Comparison of ENCODE assay signal across 9 cellular contexts in the genomic region with DNA sequence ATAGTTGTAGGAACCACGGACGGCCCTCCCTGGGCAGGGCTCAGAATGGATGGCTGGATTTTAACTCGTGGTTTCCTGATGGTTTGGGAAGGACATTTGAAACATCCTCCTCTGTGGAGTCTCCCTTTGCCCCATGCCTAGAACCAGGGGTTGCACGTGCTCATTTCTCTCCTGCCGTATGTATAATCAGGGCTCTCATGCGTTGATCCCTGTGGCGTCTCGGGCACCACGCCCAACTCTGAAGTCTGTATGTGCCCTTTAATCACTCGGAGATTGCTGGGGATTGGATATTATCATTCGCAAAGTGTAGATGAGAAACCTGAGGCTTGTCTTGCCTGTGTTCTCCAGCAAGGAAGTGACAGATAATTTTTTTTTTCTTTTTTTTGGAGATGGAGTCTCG.
A peak's percentile ranks its signal among the peaks of the same experiment; 100 is the strongest.
DNase-seq lines count a peak whose midpoint lies in the region; ATAC-seq, FAIRE-seq and TF ChIP-seq lines count a peak whose summit lies in the region.
"Had no signal": no experiment of that assay in that cellular context is flagged by ENCODE, and none has a peak within 500 bp of the region (broad histone marks: within the 10 kb centered on the region; RNA-seq: fewer than 3 reads in every experiment).

No MANE protein-coding gene starts in this region.

- H3K4me2 ChIP-seq in keratinocyte (ENCODE audit: control insufficient read depth, extremely low read depth, insufficient read depth, low read depth, low read length): peak overlapping the region; percentile 56

- no peaks in the 10 kb centered on the region for H3K9me1 ChIP-seq in keratinocyte (ENCODE audit: control insufficient read depth, extremely low read depth, insufficient read depth, low read length)

- no peak for TF ChIP-seq POLR2A in Peyer's patch (IDR thresholded peaks at IDR 0.05)
- no peak for TF ChIP-seq POLR2A in GM18505 (IDR thresholded peaks at IDR 0.05; ENCODE audit: borderline replicate concordance, extremely low read depth, insufficient read depth, insufficient read length)

- no peak for FAIRE-seq in keratinocyte (lab: Jason Lieb, UNC)

- H4K20me1 ChIP-seq in keratinocyte (ENCODE audit: control insufficient read depth, extremely low read depth, insufficient read depth, low read length): no peaks in the 10 kb centered on the region

- H3K9ac ChIP-seq in keratinocyte (ENCODE audit: control insufficient read depth, extremely low read depth, insufficient read depth, low read length): no peak overlapping the region

- H2AFZ ChIP-seq in keratinocyte (ENCODE audit: control insufficient read depth, low read length): peak overlapping the region; percentile 35

- peak overlapping the region; percentile 53 for H3K4me3 ChIP-seq in GM06990 (replicated peaks; ENCODE audit: low read depth, low read length)
- peak overlapping the region; percentile 21 to 42 (median 30) for H3K4me3 ChIP-seq in Peyer's patch
- no peak overlapping the region for H3K4me3 ChIP-seq in keratinocyte (ENCODE audit: control insufficient read depth in 2 of 3, extremely low read depth in 1 of 3, insufficient read depth in 2 of 3, low read depth in 1 of 3, low read length in 3 of 3)
- H3K4me3 ChIP-seq in HAP-1: no peak overlapping the region

- H3K9me3 ChIP-seq in Peyer's patch (no peaks in the 10 kb centered on the region), keratinocyte (ENCODE audit: control insufficient read depth, low read depth, low read length) (no peaks in the 10 kb centered on the region), HAP-1 (no peaks in the 10 kb centered on the region)

- DNase-seq in AG08395 (ENCODE audit: low spot score) (peak; percentile 17), GM06990 (ENCODE audit: extremely low read depth, insufficient read length) (no peak), Peyer's patch (peak in 2 of 3 donors; percentile 73 to 77), keratinocyte (ENCODE audit: low read depth, low spot score) (no peak), HAP-1 (ENCODE audit: low spot score in 2 of 2) (no peak), glomerular visceral epithelial cell (ENCODE audit: extremely low spot score) (no peak)
- DNase-seq: foreskin melanocyte had no signal

- no peaks in the 10 kb centered on the region for H3K36me3 ChIP-seq in GM06990 (ENCODE audit: control insufficient read depth, insufficient read depth, low read length)
- no peaks in the 10 kb centered on the region for H3K36me3 ChIP-seq in Peyer's patch
- H3K36me3 ChIP-seq in keratinocyte (ENCODE audit: control insufficient read depth in 2 of 2, extremely low read depth in 1 of 2, insufficient read depth in 2 of 2, low read length in 2 of 2): no peaks in the 10 kb centered on the region
- H3K36me3 ChIP-seq in HAP-1 (replicated peaks): no peaks in the 10 kb centered on the region

- no peak for TF ChIP-seq CTCF in GM06990 (IDR thresholded peaks at IDR 0.05; ENCODE audit: insufficient read depth, low read length, poor library complexity, severe bottlenecking)
- TF ChIP-seq CTCF in Peyer's patch (IDR thresholded peaks at IDR 0.05): no peak
- no peak for TF ChIP-seq CTCF in keratinocyte (optimal IDR thresholded peaks at IDR 0.05 in 1 of 3, IDR thresholded peaks at IDR 0.05 in 1 of 3, conservative IDR thresholded peaks at IDR 0.05 in 1 of 3; ENCODE audit: extremely low read depth in 1 of 3, insufficient read depth in 2 of 3, low read length in 3 of 3)

- in situ Hi-C loops in HAP-1 (cut with MboI; ENCODE audit: low sequenced_read_pairs): no loop called here

- H3K4me1 ChIP-seq in Peyer's patch (peaks cover 0 to 37% (median 6%) of the 10 kb centered on the region in 4 donors), keratinocyte (ENCODE audit: control insufficient read depth, extremely low read depth, insufficient read depth, low read length) (peaks cover 10% of the 10 kb centered on the region), HAP-1 (no peaks in the 10 kb centered on the region)

- H3K27me3 ChIP-seq in GM06990 (replicated peaks; ENCODE audit: control insufficient read depth, insufficient read depth, low read length): no peaks in the 10 kb centered on the region
- no peaks in the 10 kb centered on the region for H3K27me3 ChIP-seq in Peyer's patch
- no peaks in the 10 kb centered on the region for H3K27me3 ChIP-seq in keratinocyte (ENCODE audit: control insufficient read depth, extremely low read depth, insufficient read depth, low read length)
- no peaks in the 10 kb centered on the region for H3K27me3 ChIP-seq in HAP-1 (ENCODE audit: low read depth)

- dilution Hi-C loops in keratinocyte (cut with MboI; ENCODE audit: extremely low pct_ligation_motif_present, low sequenced_read_pairs): no loop called here

- H3K27ac ChIP-seq in Peyer's patch (peak overlapping the region; percentile 69 to 81 (median 72)), keratinocyte (ENCODE audit: control insufficient read depth, insufficient read depth, low read length) (no peak overlapping the region)

- H3K79me2 ChIP-seq in keratinocyte (ENCODE audit: control insufficient read depth, insufficient read depth, low read length): no peaks in the 10 kb centered on the region

- ATAC-seq in GM18505 (IDR thresholded peaks at IDR 0.05; ENCODE audit: unreplicated experiment) (no peak), GM19328 (IDR thresholded peaks at IDR 0.05; ENCODE audit: unreplicated experiment) (no peak)

Comparison
In these comparisons a context has a peak if more than half of its experiments do, and no peak if none do; other contexts are left out.
1. DNase-seq: peak in AG08395 (single experiment) and Peyer's patch (2 of 3); none in GM06990 (single experiment), keratinocyte (single experiment), HAP-1 (0 of 2) and glomerular visceral epithelial cell (single experiment).
2. H3K4me3 ChIP-seq: peak in GM06990 (single experiment) and Peyer's patch (4 of 4); none in keratinocyte (0 of 3) and HAP-1 (single experiment).